In genomic region chr1:6544831-6545230, GRCh38 we compare ENCODE assay signal across 17 cellular contexts. TPM values are rescaled to one million over a fixed set of nuclear protein-coding genes. Genes with fewer than 3 reads are reported as not detected.
DNase-seq lines count a peak whose midpoint lies in the region; ATAC-seq, FAIRE-seq and TF ChIP-seq lines count a peak whose summit lies in the region.
"Had no signal": no experiment of that assay in that cellular context is flagged by ENCODE, and none has a peak within 500 bp of the region (broad histone marks: within the 10 kb centered on the region; RNA-seq: fewer than 3 reads in every experiment).

No MANE protein-coding gene starts in this region.

- peaks cover 16% of the 10 kb centered on the region for H3K4me1 ChIP-seq in astrocyte (ENCODE audit: insufficient read depth, low read length)

- H3K9ac ChIP-seq in astrocyte (ENCODE audit: low read length) = peak overlapping the region; percentile 62

- H3K36me3 Mint-ChIP-seq in astrocyte (ENCODE audit: low read depth, unreplicated experiment) (peaks cover 15% of the 10 kb centered on the region), memory B cell (peaks cover 27% of the 10 kb centered on the region)

- peaks cover 27% of the 10 kb centered on the region for H3K36me3 ChIP-seq in astrocyte (ENCODE audit: insufficient read depth, low read length)

- H3K27ac Mint-ChIP-seq in astrocyte (ENCODE audit: unreplicated experiment) (peak overlapping the region; percentile 63), memory B cell (peak overlapping the region; percentile 8)

- no peak for ATAC-seq in memory B cell (ENCODE audit: low read depth)
- ATAC-seq in GM21529 (IDR thresholded peaks at IDR 0.05; ENCODE audit: unreplicated experiment) = no peak
- ATAC-seq: GM12878, HCT116, Right ventricle myocardium inferior had no signal

- peak overlapping the region; percentile 66 for H3K4me2 ChIP-seq in astrocyte (ENCODE audit: low read length)

- DNase-seq in COLO829 (ENCODE audit: low spot score) (peak; percentile 43), HTR-8/SVneo (ENCODE audit: insufficient read length, low spot score) (peak; percentile 37), astrocyte (ENCODE audit: low read depth) (peak; percentile 84), memory B cell (ENCODE audit: low spot score in 2 of 2) (no peak), NCI-H128 (lab: John Stamatoyannopoulos, UW; ENCODE audit: unreplicated experiment) (no peak), activated gamma-delta T cell (lab: John Stamatoyannopoulos, UW) (no peak), hypothalamus (lab: John Stamatoyannopoulos, UW) (no peak)
- DNase-seq: activated CD4-positive, alpha-beta T cell treated with anti-CD3 and anti-CD28 coated beads for 48 hours; DMS 273 treated with DMSO at 0.1 percent for 48 hours; MM.1S had no signal

- H3K27ac ChIP-seq in astrocyte (ENCODE audit: low read depth, low read length) = peak overlapping the region; percentile 82
- H3K27ac ChIP-seq: cardiac muscle cell had no signal

- H3K9me3 Mint-ChIP-seq in astrocyte (ENCODE audit: unreplicated experiment) (no peaks in the 10 kb centered on the region), memory B cell (no peaks in the 10 kb centered on the region)

- TF ChIP-seq CTCF in astrocyte (IDR thresholded peaks at IDR 0.05; ENCODE audit: insufficient read depth, low read depth, low read length) = no peak

- H3K4me3 Mint-ChIP-seq in astrocyte (ENCODE audit: unreplicated experiment) (no peak overlapping the region), memory B cell (no peak overlapping the region)

- FAIRE-seq in HTR-8/SVneo (lab: Jason Lieb, UNC) = no peak
- FAIRE-seq in astrocyte (lab: Jason Lieb, UNC) = no peak
- FAIRE-seq: GM12878 had no signal

- H3K9me3 ChIP-seq in astrocyte (ENCODE audit: insufficient read depth, low read depth, low read length) = no peaks in the 10 kb centered on the region

- no peaks in the 10 kb centered on the region for H4K20me1 ChIP-seq in astrocyte (ENCODE audit: insufficient read depth, low read length)

- H3K27me3 Mint-ChIP-seq in astrocyte (ENCODE audit: low read depth, unreplicated experiment) (no peaks in the 10 kb centered on the region), memory B cell (no peaks in the 10 kb centered on the region)

- H3K4me3 ChIP-seq in astrocyte (ENCODE audit: insufficient read depth, low read depth, low read length) = peak overlapping the region; percentile 22
- H3K4me3 ChIP-seq: cardiac muscle cell, GM12878 had no signal

- peaks cover 24% of the 10 kb centered on the region for H3K4me1 Mint-ChIP-seq in astrocyte (ENCODE audit: low read depth, unreplicated experiment)
- H3K4me1 Mint-ChIP-seq in memory B cell = peaks cover 18% of the 10 kb centered on the region

- no peak overlapping the region for H2AFZ ChIP-seq in astrocyte (ENCODE audit: low read depth, low read length)

- H3K27me3 ChIP-seq in astrocyte (ENCODE audit: insufficient read depth, low read length) = no peaks in the 10 kb centered on the region
- H3K27me3 ChIP-seq: cardiac muscle cell had no signal

- peaks cover 3% of the 10 kb centered on the region for H3K79me2 ChIP-seq in astrocyte (ENCODE audit: insufficient read depth, low read length)

RNA-seq across cellular contexts. Expression of gene NOL9, which starts 9.5 kb away (rescaled TPM):
- 24.0 and 26.8 TPM in 2 replicates for total RNA-seq in astrocyte

RNA-seq across cellular contexts. Expression of gene TAS1R1, which starts 10.3 kb away (rescaled TPM):
- total RNA-seq in astrocyte = not detected in 2 replicates
- total RNA-seq: cardiac muscle cell, fibroblast of villous mesenchyme, GM12878, osteocyte, Right ventricle myocardium inferior had no signal

RNA-seq across cellular contexts. Expression of gene ZBTB48, which starts 35.0 kb away (rescaled TPM):
- total RNA-seq in astrocyte = 20.0 and 26.5 TPM in 2 replicates

RNA-seq across cellular contexts. Expression of gene PLEKHG5, which starts 53.4 kb away (rescaled TPM):
- 23.0 and 25.1 TPM in 2 replicates for total RNA-seq in astrocyte

RNA-seq across cellular contexts. Expression of gene KLHL21, which starts 57.8 kb away (rescaled TPM):
- 39.7 and 42.3 TPM in 2 replicates for total RNA-seq in astrocyte

Comparison
In these comparisons a context has a peak if more than half of its experiments do, and no peak if none do; other contexts are left out.
1. DNase-seq: peak in COLO829 (single experiment), HTR-8/SVneo (single experiment) and astrocyte (single experiment); none in memory B cell (0 of 2), NCI-H128 (single experiment), activated gamma-delta T cell (single experiment) and hypothalamus (0 of 51).